ENCODE assay signal across 1 cellular context in the genomic region with DNA sequence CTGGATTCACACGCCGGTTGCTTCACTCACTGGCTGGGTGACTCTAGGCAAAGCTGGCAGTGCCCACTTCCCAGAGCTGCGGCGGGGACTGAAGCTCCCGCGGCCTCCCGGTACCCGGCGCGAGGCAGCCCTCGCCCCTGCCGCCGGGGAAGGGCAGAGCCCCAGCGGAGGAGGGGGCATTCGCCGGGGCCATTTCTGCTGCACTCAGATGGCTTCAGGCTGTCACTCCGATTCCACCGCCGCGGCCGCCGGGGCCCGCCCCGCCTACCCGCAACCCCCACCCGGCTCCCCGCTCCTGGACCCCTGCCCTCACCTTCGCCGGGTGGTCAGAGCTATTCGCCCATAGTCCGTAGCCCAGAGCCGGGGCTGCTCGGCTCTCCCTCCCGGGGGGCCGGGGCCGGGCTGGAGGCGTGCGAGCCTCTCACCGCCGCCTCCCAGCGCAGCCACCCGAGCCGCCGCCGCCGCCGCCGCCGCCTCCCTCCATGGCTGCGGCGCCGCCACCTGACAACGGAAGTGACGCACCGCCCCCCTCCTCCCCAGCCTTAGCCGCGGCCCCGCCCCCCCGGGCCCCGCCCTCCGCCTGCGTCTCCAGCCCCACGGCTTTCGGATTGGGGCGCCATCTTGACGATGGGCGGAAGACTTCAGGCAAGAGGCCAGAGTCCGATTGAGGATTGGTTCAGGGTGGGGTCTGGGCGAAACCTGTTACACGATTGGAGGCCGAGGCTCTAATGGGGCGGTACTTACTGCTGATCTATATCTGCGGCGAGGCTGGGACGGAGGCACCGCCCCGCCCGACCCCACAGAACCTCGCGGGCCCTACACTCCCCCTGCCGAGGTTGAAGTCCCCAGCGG.
TF ChIP-seq lines count a peak whose summit lies in the region.

A gene with protein sequence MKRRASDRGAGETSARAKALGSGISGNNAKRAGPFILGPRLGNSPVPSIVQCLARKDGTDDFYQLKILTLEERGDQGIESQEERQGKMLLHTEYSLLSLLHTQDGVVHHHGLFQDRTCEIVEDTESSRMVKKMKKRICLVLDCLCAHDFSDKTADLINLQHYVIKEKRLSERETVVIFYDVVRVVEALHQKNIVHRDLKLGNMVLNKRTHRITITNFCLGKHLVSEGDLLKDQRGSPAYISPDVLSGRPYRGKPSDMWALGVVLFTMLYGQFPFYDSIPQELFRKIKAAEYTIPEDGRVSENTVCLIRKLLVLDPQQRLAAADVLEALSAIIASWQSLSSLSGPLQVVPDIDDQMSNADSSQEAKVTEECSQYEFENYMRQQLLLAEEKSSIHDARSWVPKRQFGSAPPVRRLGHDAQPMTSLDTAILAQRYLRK (minus strand): TSS at position 515 of the 852 bp plus-strand sequence. CDS start 24,592 bp downstream, outside the sequence.

TF ChIP-seq in GM12878, 131 proteins besides CTCF, POLR2A, EP300 and RAD21 (continued from another document and continues in another):
- TF ChIP-seq KLF5 (IDR thresholded peaks at IDR 0.05; ENCODE audit: partially characterized antibody) (no peak), POLR2AphosphoS2 (IDR thresholded peaks at IDR 0.05; ENCODE audit: low read depth, low read length) (no peak), GABPA (IDR thresholded peaks at IDR 0.05; ENCODE audit: low read depth) (peak; percentile 58; the same call in 1 of the 2 replicates), BHLHE40 (IDR thresholded peaks at IDR 0.05; ENCODE audit: borderline replicate concordance in 1 of 2, low read depth in 2 of 2, low read length in 1 of 2) (peak in 1 of 2 experiments; percentile 67; a peak in 2 of 4 replicates), SIN3A (IDR thresholded peaks at IDR 0.05; ENCODE audit: low read depth, low read length) (peak; percentile 36; the same call in 1 of the 2 replicates), ZNF24 (IDR thresholded peaks at IDR 0.05) (peak; percentile 22; the same call in 1 of the 2 replicates), NRF1 (conservative IDR thresholded peaks at IDR 0.05; ENCODE audit: low read depth, low read length) (no peak), IKZF2 (IDR thresholded peaks at IDR 0.05) (no peak), HDAC2 (IDR thresholded peaks at IDR 0.05) (no peak), PAX8 (IDR thresholded peaks at IDR 0.05) (no peak), LARP7 (IDR thresholded peaks at IDR 0.05) (peak; percentile 37; the same call in 1 of the 2 replicates), STAT1 (conservative IDR thresholded peaks at IDR 0.05) (no peak), RBBP5 (conservative IDR thresholded peaks at IDR 0.05) (no peak), JUNB (IDR thresholded peaks at IDR 0.05) (no peak), BACH1 (IDR thresholded peaks at IDR 0.05; ENCODE audit: borderline replicate concordance) (0 out of 2 replicates have a peak, but pooled peaks have one; percentile 29), KDM1A (IDR thresholded peaks at IDR 0.05; ENCODE audit: borderline replicate concordance) (no peak), POU2F2 (IDR thresholded peaks at IDR 0.05; ENCODE audit: borderline replicate concordance, low read depth, low read length) (no peak), SMAD1 (IDR thresholded peaks at IDR 0.05; ENCODE audit: low read depth, partially characterized antibody) (no peak), MYC (IDR thresholded peaks at IDR 0.05; ENCODE audit: insufficient read depth, insufficient read length, insufficient replicate concordance, low read length, severe bottlenecking) (no peak)
- TF ChIP-seq, protein P1, sequence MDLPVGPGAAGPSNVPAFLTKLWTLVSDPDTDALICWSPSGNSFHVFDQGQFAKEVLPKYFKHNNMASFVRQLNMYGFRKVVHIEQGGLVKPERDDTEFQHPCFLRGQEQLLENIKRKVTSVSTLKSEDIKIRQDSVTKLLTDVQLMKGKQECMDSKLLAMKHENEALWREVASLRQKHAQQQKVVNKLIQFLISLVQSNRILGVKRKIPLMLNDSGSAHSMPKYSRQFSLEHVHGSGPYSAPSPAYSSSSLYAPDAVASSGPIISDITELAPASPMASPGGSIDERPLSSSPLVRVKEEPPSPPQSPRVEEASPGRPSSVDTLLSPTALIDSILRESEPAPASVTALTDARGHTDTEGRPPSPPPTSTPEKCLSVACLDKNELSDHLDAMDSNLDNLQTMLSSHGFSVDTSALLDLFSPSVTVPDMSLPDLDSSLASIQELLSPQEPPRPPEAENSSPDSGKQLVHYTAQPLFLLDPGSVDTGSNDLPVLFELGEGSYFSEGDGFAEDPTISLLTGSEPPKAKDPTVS (IDR thresholded peaks at IDR 0.05; ENCODE audit: low read depth, low read length) = no peak
- TF ChIP-seq, protein P2, sequence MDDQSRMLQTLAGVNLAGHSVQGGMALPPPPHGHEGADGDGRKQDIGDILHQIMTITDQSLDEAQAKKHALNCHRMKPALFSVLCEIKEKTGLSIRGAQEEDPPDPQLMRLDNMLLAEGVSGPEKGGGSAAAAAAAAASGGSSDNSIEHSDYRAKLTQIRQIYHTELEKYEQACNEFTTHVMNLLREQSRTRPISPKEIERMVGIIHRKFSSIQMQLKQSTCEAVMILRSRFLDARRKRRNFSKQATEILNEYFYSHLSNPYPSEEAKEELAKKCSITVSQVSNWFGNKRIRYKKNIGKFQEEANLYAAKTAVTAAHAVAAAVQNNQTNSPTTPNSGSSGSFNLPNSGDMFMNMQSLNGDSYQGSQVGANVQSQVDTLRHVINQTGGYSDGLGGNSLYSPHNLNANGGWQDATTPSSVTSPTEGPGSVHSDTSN (IDR thresholded peaks at IDR 0.05; ENCODE audit: insufficient replicate concordance, low read depth, low read length) = peak; percentile 29
- TF ChIP-seq, protein P3, sequence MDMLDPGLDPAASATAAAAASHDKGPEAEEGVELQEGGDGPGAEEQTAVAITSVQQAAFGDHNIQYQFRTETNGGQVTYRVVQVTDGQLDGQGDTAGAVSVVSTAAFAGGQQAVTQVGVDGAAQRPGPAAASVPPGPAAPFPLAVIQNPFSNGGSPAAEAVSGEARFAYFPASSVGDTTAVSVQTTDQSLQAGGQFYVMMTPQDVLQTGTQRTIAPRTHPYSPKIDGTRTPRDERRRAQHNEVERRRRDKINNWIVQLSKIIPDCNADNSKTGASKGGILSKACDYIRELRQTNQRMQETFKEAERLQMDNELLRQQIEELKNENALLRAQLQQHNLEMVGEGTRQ (IDR thresholded peaks at IDR 0.05; ENCODE audit: borderline replicate concordance, low read depth, low read length) = no peak
- TF ChIP-seq, protein P4, sequence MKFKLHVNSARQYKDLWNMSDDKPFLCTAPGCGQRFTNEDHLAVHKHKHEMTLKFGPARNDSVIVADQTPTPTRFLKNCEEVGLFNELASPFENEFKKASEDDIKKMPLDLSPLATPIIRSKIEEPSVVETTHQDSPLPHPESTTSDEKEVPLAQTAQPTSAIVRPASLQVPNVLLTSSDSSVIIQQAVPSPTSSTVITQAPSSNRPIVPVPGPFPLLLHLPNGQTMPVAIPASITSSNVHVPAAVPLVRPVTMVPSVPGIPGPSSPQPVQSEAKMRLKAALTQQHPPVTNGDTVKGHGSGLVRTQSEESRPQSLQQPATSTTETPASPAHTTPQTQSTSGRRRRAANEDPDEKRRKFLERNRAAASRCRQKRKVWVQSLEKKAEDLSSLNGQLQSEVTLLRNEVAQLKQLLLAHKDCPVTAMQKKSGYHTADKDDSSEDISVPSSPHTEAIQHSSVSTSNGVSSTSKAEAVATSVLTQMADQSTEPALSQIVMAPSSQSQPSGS (IDR thresholded peaks at IDR 0.05; ENCODE audit: low read length) = no peak
- TF ChIP-seq, protein P5, sequence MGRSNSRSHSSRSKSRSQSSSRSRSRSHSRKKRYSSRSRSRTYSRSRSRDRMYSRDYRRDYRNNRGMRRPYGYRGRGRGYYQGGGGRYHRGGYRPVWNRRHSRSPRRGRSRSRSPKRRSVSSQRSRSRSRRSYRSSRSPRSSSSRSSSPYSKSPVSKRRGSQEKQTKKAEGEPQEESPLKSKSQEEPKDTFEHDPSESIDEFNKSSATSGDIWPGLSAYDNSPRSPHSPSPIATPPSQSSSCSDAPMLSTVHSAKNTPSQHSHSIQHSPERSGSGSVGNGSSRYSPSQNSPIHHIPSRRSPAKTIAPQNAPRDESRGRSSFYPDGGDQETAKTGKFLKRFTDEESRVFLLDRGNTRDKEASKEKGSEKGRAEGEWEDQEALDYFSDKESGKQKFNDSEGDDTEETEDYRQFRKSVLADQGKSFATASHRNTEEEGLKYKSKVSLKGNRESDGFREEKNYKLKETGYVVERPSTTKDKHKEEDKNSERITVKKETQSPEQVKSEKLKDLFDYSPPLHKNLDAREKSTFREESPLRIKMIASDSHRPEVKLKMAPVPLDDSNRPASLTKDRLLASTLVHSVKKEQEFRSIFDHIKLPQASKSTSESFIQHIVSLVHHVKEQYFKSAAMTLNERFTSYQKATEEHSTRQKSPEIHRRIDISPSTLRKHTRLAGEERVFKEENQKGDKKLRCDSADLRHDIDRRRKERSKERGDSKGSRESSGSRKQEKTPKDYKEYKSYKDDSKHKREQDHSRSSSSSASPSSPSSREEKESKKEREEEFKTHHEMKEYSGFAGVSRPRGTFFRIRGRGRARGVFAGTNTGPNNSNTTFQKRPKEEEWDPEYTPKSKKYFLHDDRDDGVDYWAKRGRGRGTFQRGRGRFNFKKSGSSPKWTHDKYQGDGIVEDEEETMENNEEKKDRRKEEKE (IDR thresholded peaks at IDR 0.05) = no peak
- TF ChIP-seq, protein P6, sequence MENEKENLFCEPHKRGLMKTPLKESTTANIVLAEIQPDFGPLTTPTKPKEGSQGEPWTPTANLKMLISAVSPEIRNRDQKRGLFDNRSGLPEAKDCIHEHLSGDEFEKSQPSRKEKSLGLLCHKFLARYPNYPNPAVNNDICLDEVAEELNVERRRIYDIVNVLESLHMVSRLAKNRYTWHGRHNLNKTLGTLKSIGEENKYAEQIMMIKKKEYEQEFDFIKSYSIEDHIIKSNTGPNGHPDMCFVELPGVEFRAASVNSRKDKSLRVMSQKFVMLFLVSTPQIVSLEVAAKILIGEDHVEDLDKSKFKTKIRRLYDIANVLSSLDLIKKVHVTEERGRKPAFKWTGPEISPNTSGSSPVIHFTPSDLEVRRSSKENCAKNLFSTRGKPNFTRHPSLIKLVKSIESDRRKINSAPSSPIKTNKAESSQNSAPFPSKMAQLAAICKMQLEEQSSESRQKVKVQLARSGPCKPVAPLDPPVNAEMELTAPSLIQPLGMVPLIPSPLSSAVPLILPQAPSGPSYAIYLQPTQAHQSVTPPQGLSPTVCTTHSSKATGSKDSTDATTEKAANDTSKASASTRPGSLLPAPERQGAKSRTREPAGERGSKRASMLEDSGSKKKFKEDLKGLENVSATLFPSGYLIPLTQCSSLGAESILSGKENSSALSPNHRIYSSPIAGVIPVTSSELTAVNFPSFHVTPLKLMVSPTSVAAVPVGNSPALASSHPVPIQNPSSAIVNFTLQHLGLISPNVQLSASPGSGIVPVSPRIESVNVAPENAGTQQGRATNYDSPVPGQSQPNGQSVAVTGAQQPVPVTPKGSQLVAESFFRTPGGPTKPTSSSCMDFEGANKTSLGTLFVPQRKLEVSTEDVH (IDR thresholded peaks at IDR 0.05; ENCODE audit: low read depth, partially characterized antibody) = peak; percentile 92
- TF ChIP-seq, protein P7, sequence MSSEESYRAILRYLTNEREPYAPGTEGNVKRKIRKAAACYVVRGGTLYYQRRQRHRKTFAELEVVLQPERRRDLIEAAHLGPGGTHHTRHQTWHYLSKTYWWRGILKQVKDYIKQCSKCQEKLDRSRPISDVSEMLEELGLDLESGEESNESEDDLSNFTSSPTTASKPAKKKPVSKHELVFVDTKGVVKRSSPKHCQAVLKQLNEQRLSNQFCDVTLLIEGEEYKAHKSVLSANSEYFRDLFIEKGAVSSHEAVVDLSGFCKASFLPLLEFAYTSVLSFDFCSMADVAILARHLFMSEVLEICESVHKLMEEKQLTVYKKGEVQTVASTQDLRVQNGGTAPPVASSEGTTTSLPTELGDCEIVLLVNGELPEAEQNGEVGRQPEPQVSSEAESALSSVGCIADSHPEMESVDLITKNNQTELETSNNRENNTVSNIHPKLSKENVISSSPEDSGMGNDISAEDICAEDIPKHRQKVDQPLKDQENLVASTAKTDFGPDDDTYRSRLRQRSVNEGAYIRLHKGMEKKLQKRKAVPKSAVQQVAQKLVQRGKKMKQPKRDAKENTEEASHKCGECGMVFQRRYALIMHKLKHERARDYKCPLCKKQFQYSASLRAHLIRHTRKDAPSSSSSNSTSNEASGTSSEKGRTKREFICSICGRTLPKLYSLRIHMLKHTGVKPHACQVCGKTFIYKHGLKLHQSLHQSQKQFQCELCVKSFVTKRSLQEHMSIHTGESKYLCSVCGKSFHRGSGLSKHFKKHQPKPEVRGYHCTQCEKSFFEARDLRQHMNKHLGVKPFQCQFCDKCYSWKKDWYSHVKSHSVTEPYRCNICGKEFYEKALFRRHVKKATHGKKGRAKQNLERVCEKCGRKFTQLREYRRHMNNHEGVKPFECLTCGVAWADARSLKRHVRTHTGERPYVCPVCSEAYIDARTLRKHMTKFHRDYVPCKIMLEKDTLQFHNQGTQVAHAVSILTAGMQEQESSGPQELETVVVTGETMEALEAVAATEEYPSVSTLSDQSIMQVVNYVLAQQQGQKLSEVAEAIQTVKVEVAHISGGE (CRISPR knock-in tag; IDR thresholded peaks at IDR 0.05) = no peak
- TF ChIP-seq, protein P8, sequence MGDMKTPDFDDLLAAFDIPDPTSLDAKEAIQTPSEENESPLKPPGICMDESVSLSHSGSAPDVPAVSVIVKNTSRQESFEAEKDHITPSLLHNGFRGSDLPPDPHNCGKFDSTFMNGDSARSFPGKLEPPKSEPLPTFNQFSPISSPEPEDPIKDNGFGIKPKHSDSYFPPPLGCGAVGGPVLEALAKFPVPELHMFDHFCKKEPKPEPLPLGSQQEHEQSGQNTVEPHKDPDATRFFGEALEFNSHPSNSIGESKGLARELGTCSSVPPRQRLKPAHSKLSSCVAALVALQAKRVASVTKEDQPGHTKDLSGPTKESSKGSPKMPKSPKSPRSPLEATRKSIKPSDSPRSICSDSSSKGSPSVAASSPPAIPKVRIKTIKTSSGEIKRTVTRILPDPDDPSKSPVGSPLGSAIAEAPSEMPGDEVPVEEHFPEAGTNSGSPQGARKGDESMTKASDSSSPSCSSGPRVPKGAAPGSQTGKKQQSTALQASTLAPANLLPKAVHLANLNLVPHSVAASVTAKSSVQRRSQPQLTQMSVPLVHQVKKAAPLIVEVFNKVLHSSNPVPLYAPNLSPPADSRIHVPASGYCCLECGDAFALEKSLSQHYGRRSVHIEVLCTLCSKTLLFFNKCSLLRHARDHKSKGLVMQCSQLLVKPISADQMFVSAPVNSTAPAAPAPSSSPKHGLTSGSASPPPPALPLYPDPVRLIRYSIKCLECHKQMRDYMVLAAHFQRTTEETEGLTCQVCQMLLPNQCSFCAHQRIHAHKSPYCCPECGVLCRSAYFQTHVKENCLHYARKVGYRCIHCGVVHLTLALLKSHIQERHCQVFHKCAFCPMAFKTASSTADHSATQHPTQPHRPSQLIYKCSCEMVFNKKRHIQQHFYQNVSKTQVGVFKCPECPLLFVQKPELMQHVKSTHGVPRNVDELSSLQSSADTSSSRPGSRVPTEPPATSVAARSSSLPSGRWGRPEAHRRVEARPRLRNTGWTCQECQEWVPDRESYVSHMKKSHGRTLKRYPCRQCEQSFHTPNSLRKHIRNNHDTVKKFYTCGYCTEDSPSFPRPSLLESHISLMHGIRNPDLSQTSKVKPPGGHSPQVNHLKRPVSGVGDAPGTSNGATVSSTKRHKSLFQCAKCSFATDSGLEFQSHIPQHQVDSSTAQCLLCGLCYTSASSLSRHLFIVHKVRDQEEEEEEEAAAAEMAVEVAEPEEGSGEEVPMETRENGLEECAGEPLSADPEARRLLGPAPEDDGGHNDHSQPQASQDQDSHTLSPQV (IDR thresholded peaks at IDR 0.05) = no peak
